ENCODE assay signal across 8 cellular contexts in genomic region chr6:26322645-26323482, GRCh38. TPM values are rescaled to one million over a fixed set of nuclear protein-coding genes. Genes with fewer than 3 reads are reported as not detected.
DNase-seq lines count a peak whose midpoint lies in the region; ATAC-seq and TF ChIP-seq lines count a peak whose summit lies in the region.

No MANE protein-coding gene starts in this region.

- H3K27ac ChIP-seq in AG04450 (ENCODE audit: low read depth, low read length), result peak overlapping the region; percentile 76
- H3K27ac ChIP-seq in RWPE1, result peak overlapping the region; percentile 56; the same call in 1 of the 2 replicates
- H3K27ac ChIP-seq in heart right ventricle, result peak overlapping the region in 3 of 10 donors; percentile 13 to 64 (median 17)
- H3K27ac ChIP-seq in rectal smooth muscle tissue (ENCODE audit: low read depth, low read length), result no peak overlapping the region

- H3K4me3 ChIP-seq in AG04450 (ENCODE audit: low read depth, low read length), result peak overlapping the region; percentile 69
- H3K4me3 ChIP-seq in LNCaP clone FGC (ENCODE audit: low read depth, low read length), result peak overlapping the region; percentile 75
- H3K4me3 ChIP-seq in heart right ventricle, result peak overlapping the region; percentile 28 to 64 (median 56)
- peak overlapping the region; percentile 62 for H3K4me3 ChIP-seq in rectal smooth muscle tissue (ENCODE audit: low read length)

- WGBS in heart right ventricle, 2 donors, result 52 to 57% methylated on average over 21 of the region's 21 CpGs

- ATAC-seq in GM18517 (IDR thresholded peaks at IDR 0.05; ENCODE audit: unreplicated experiment) (peak; percentile 40), heart right ventricle (peak; percentile 22 to 94 (median 86)), GM18502 (IDR thresholded peaks at IDR 0.05; ENCODE audit: poor library complexity, unreplicated experiment) (no peak)

- H3K9me3 ChIP-seq in AG04450 (ENCODE audit: control insufficient read depth, insufficient read depth, low read length), result no peaks in the 10 kb centered on the region
- H3K9me3 ChIP-seq in heart right ventricle, result no peaks in the 10 kb centered on the region

- intact Hi-C loops in heart right ventricle (cut with DNase I), result loop anchor here in 1 of 10 donors (10.0 kb wide), 1 partner anchor 212 kb away; the partner anchor contains the start of gene HMGN4

- CTCF ChIA-PET in AG04450 (lab: Charles Lee), result interaction anchor here (0.6 to 1.7 kb wide), 6 partner anchors 9 to 273 kb away, joined by 3 to 8 read pairs (median 4); no protein-coding TSS in a partner anchor
- CTCF ChIA-PET in RWPE1 (lab: Yijun Ruan, JAX), result interaction anchor here (0.6 to 1.0 kb wide), 2 partner anchors 78 to 249 kb away, joined by 3 to 4 read pairs; no protein-coding TSS in a partner anchor

- POLR2A ChIA-PET in AG04450 (lab: Yijun Ruan, JAX), result interaction anchor here (0.6 to 1.6 kb wide), 12 partner anchors 8 to 824 kb away, joined by 3 to 11 read pairs (median 4); a partner anchor contains a TSS
- POLR2A ChIA-PET in RWPE1 (lab: Yijun Ruan, JAX; ENCODE audit: low non-redundant PET), result no interaction called here

- no peak overlapping the region for H3K9ac ChIP-seq in rectal smooth muscle tissue (ENCODE audit: low read length)

- H3K36me3 ChIP-seq in heart right ventricle (no peaks in the 10 kb centered on the region), rectal smooth muscle tissue (ENCODE audit: control insufficient read depth, insufficient read depth, low read length) (no peaks in the 10 kb centered on the region)

- no peaks in the 10 kb centered on the region for H3K27me3 ChIP-seq in AG04450 (ENCODE audit: control insufficient read depth, insufficient read depth, low read length)
- peaks cover 0 to 74% (median 60%) of the 10 kb centered on the region in 7 donors for H3K27me3 ChIP-seq in heart right ventricle
- peaks cover 3% of the 10 kb centered on the region for H3K27me3 ChIP-seq in rectal smooth muscle tissue (ENCODE audit: control insufficient read depth, insufficient read depth, low read length)

- DNase-seq in AG04450 (ENCODE audit: low read depth, low spot score) (no peak), LNCaP clone FGC (ENCODE audit: low read depth) (peak; percentile 86), RWPE1 (ENCODE audit: low spot score) (no peak), heart right ventricle (peak in 1 of 2 donors; percentile 48)
- peak; percentile 65 for DNase-seq in activated naive CD8-positive, alpha-beta T cell treated with anti-CD3 and anti-CD28 coated beads, Interleukin-2, amount 50 U/mL, for 16 hours (ENCODE audit: low read depth, low spot score)

- H3K4me1 ChIP-seq in heart right ventricle (peaks cover 0 to 25% (median 9%) of the 10 kb centered on the region in 9 donors), rectal smooth muscle tissue (ENCODE audit: control insufficient read depth, insufficient read depth, low read length) (no peaks in the 10 kb centered on the region)

- no peak for TF ChIP-seq CTCF in AG04450 (IDR thresholded peaks at IDR 0.05; ENCODE audit: low read depth, low read length)
- TF ChIP-seq CTCF in LNCaP clone FGC (IDR thresholded peaks at IDR 0.05; ENCODE audit: control insufficient read depth, extremely low read depth, insufficient read depth), result no peak
- no peak for TF ChIP-seq CTCF in RWPE1 (conservative IDR thresholded peaks at IDR 0.05; ENCODE audit: low read depth)
- no peak for TF ChIP-seq CTCF in heart right ventricle (IDR thresholded peaks at IDR 0.05)

RNA-seq across cellular contexts. Expression of gene BTN3A2, which starts 42.1 kb away (rescaled TPM):
- 41.2 TPM in 2 replicates for polyA plus RNA-seq in AG04450 (2011; rRNA removed)
- 25.8 and 27.3 TPM in 2 replicates for polyA minus RNA-seq in AG04450 (2011; rRNA and poly(A)+ RNA removed)
- total RNA-seq in heart right ventricle, result 10 to 100 TPM in 4 of 10 donors, 1 to 10 TPM in 6; 4.2 to 68.1 (median 9.2) TPM
- polyA plus RNA-seq in heart right ventricle, result 10 to 100 TPM; 10.5 to 11.1 TPM

Comparison
In these comparisons a context has a peak if more than half of its experiments do, and no peak if none do; other contexts are left out.
1. DNase-seq: peak in LNCaP clone FGC (single experiment) and activated naive CD8-positive, alpha-beta T cell treated with anti-CD3 and anti-CD28 coated beads, Interleukin-2, amount 50 U/mL, for 16 hours (single experiment); none in AG04450 (single experiment) and RWPE1 (single experiment).
2. Peak in every context shown above with its lines, with median percentiles within 50 percentile points of each other: H3K4me3 ChIP-seq.